ENCODE assay signal across 9 cellular contexts in genomic region chr4:125498981-125499380, GRCh38.
"Had no signal": no experiment of that assay in that cellular context is flagged by ENCODE, and none has a peak within 500 bp of the region (broad histone marks: within the 10 kb centered on the region; RNA-seq: fewer than 3 reads in every experiment).

No MANE protein-coding gene starts in this region.

- DNase-seq: GM23248, GOT3, H9, HCEC 1CT, Karpas-422, KBM-7 had no signal

- H3K9ac ChIP-seq: GM23248, KMS-11 had no signal

- H3K27ac ChIP-seq: GM23248, KMS-11 had no signal

- H2AFZ ChIP-seq: GM23248 had no signal

- FAIRE-seq: H54, HTR-8/SVneo had no signal

- H3K4me2 ChIP-seq: KMS-11 had no signal

- H3K4me3 ChIP-seq: GM23248 had no signal
